ENCODE assay signal across 11 cellular contexts in genomic region chr6:36114798-36115408, GRCh38. TPM values are rescaled to one million over a fixed set of nuclear protein-coding genes. Genes with fewer than 3 reads are reported as not detected.
A peak's percentile ranks its signal among the peaks of the same experiment; 100 is the strongest.
DNase-seq lines count a peak whose midpoint lies in the region; ATAC-seq lines count a peak whose summit lies in the region.
"Had no signal": no experiment of that assay in that cellular context is flagged by ENCODE, and none has a peak within 500 bp of the region (broad histone marks: within the 10 kb centered on the region; RNA-seq: fewer than 3 reads in every experiment).

No MANE protein-coding gene starts in this region.

- no peaks in the 10 kb centered on the region for H3K79me2 ChIP-seq in Karpas-422 (ENCODE audit: low read length)

- H3K9me3 ChIP-seq in Karpas-422 (ENCODE audit: low read length) = no peaks in the 10 kb centered on the region
- H3K9me3 ChIP-seq: pancreas, uterus had no signal

- no peaks in the 10 kb centered on the region for H3K27me3 Mint-ChIP-seq in activated T-cell treated with anti-CD3 and anti-CD28 coated beads, Interleukin-2, amount 50 U/mL, for 24 hours
- H3K27me3 Mint-ChIP-seq in activated CD4-positive, alpha-beta memory T cell treated with anti-CD3 and anti-CD28 coated beads for 36 hours = no peaks in the 10 kb centered on the region

- ATAC-seq in stimulated activated effector memory CD8-positive, alpha-beta T cell treated with anti-CD3 and anti-CD28 coated beads, Interleukin-12 subunit alpha, Interleukin-12 subunit beta, amount 100 ng/mL, for 72 hours = no peak
- ATAC-seq in HG02973 (IDR thresholded peaks at IDR 0.05; ENCODE audit: unreplicated experiment) = no peak

- H3K9ac ChIP-seq in Karpas-422 (ENCODE audit: low read length) = peak overlapping the region; percentile 57

- H3K4me2 ChIP-seq in Karpas-422 (ENCODE audit: low read depth, low read length, poor library complexity, severe bottlenecking) = peak overlapping the region; percentile 82

- POLR2A ChIA-PET in activated CD4-positive, alpha-beta memory T cell treated with anti-CD3 and anti-CD28 coated beads for 36 hours (lab: Charles Lee) = no interaction called here

- H3K36me3 Mint-ChIP-seq in activated T-cell treated with anti-CD3 and anti-CD28 coated beads, Interleukin-2, amount 50 U/mL, for 24 hours (ENCODE audit: low read depth) = peaks cover 60% of the 10 kb centered on the region
- H3K36me3 Mint-ChIP-seq in activated CD4-positive, alpha-beta memory T cell treated with anti-CD3 and anti-CD28 coated beads for 36 hours = peaks cover 14% of the 10 kb centered on the region
- H3K36me3 Mint-ChIP-seq in stimulated activated effector memory CD8-positive, alpha-beta T cell treated with anti-CD3 and anti-CD28 coated beads, Interleukin-12 subunit alpha, Interleukin-12 subunit beta, amount 100 ng/mL, for 72 hours = peaks cover 12% of the 10 kb centered on the region

- DNase-seq in activated T-cell treated with anti-CD3 and anti-CD28 coated beads, Interleukin-2, amount 50 U/mL, for 24 hours = no peak
- no peak for DNase-seq in activated T-cell treated with anti-CD3 and anti-CD28 coated beads, Interleukin-2, amount 50 U/mL, for 1 hour
- DNase-seq in Karpas-422 = peak; percentile 90
- DNase-seq in activated CD4-positive, alpha-beta memory T cell treated with anti-CD3 and anti-CD28 coated beads for 36 hours = no peak
- DNase-seq in stimulated activated effector memory CD8-positive, alpha-beta T cell treated with anti-CD3 and anti-CD28 coated beads, Interleukin-12 subunit alpha, Interleukin-12 subunit beta, amount 100 ng/mL, for 72 hours (ENCODE audit: low spot score in 2 of 2) = no peak
- no peak for DNase-seq in ACHN
- no peak for DNase-seq in DMS53 treated with DMSO at 0.1 percent for 48 hours (lab: John Stamatoyannopoulos, UW; ENCODE audit: unreplicated experiment)
- DNase-seq: NCI-H2171, pancreas, uterus had no signal

- no peaks in the 10 kb centered on the region for H3K9me2 ChIP-seq in Karpas-422 (replicated peaks; ENCODE audit: insufficient read depth, low read length)

- H3K4me1 ChIP-seq in Karpas-422 (ENCODE audit: low read length) = peaks cover 71% of the 10 kb centered on the region
- H3K4me1 ChIP-seq: uterus had no signal

- no peaks in the 10 kb centered on the region for H3K27me3 ChIP-seq in Karpas-422 (ENCODE audit: low read length)
- H3K27me3 ChIP-seq: pancreas, uterus had no signal

- no peaks in the 10 kb centered on the region for H4K20me1 ChIP-seq in Karpas-422 (ENCODE audit: insufficient read depth, low read depth, low read length)

- H3K4me1 Mint-ChIP-seq in activated T-cell treated with anti-CD3 and anti-CD28 coated beads, Interleukin-2, amount 50 U/mL, for 24 hours (ENCODE audit: low read depth) = peaks cover 71% of the 10 kb centered on the region
- H3K4me1 Mint-ChIP-seq in activated CD4-positive, alpha-beta memory T cell treated with anti-CD3 and anti-CD28 coated beads for 36 hours (ENCODE audit: low read depth) = peaks cover 64% of the 10 kb centered on the region
- H3K4me1 Mint-ChIP-seq in stimulated activated effector memory CD8-positive, alpha-beta T cell treated with anti-CD3 and anti-CD28 coated beads, Interleukin-12 subunit alpha, Interleukin-12 subunit beta, amount 100 ng/mL, for 72 hours = peaks cover 59% of the 10 kb centered on the region

- peak overlapping the region; percentile 92 for H3K27ac ChIP-seq in Karpas-422 (ENCODE audit: low read length)
- H3K27ac ChIP-seq: pancreas, uterus had no signal

- in situ Hi-C loops in ACHN (cut with HindIII; ENCODE audit: low pct_ligation_motif_present, low pct_unique_long_range_greater_than_20kb, low sequenced_read_pairs) = no loop called here

- peak overlapping the region; percentile 53; the same call in 1 of the 2 replicates for H3K4me3 ChIP-seq in Karpas-422 (ENCODE audit: low read length)
- H3K4me3 ChIP-seq: pancreas, uterus had no signal

- no peak overlapping the region for H2AFZ ChIP-seq in Karpas-422 (ENCODE audit: low read length)

- H3K36me3 ChIP-seq in Karpas-422 (ENCODE audit: insufficient read depth, low read length) = peaks cover 16% of the 10 kb centered on the region
- H3K36me3 ChIP-seq: uterus had no signal

- CTCF ChIA-PET in activated CD4-positive, alpha-beta memory T cell treated with anti-CD3 and anti-CD28 coated beads for 36 hours (lab: Charles Lee) = interaction anchor here (1.0 to 4.3 kb wide), 4 partner anchors 12 to 226 kb away, joined by 3 to 21 read pairs (median 4); partner anchors contain the start of gene MAPK14

- H3K9me3 Mint-ChIP-seq in activated T-cell treated with anti-CD3 and anti-CD28 coated beads, Interleukin-2, amount 50 U/mL, for 24 hours = no peaks in the 10 kb centered on the region
- H3K9me3 Mint-ChIP-seq in activated CD4-positive, alpha-beta memory T cell treated with anti-CD3 and anti-CD28 coated beads for 36 hours = no peaks in the 10 kb centered on the region
- no peaks in the 10 kb centered on the region for H3K9me3 Mint-ChIP-seq in stimulated activated effector memory CD8-positive, alpha-beta T cell treated with anti-CD3 and anti-CD28 coated beads, Interleukin-12 subunit alpha, Interleukin-12 subunit beta, amount 100 ng/mL, for 72 hours

- peak overlapping the region; percentile 92 for H3K27ac Mint-ChIP-seq in activated T-cell treated with anti-CD3 and anti-CD28 coated beads, Interleukin-2, amount 50 U/mL, for 24 hours
- H3K27ac Mint-ChIP-seq in activated CD4-positive, alpha-beta memory T cell treated with anti-CD3 and anti-CD28 coated beads for 36 hours = peak overlapping the region; percentile 77
- peak overlapping the region; percentile 85 for H3K27ac Mint-ChIP-seq in stimulated activated effector memory CD8-positive, alpha-beta T cell treated with anti-CD3 and anti-CD28 coated beads, Interleukin-12 subunit alpha, Interleukin-12 subunit beta, amount 100 ng/mL, for 72 hours

- intact Hi-C loops in activated CD4-positive, alpha-beta memory T cell treated with anti-CD3 and anti-CD28 coated beads for 36 hours (cut with micrococcal nuclease) = no loop called here

- no peak overlapping the region for H3K4me3 Mint-ChIP-seq in activated T-cell treated with anti-CD3 and anti-CD28 coated beads, Interleukin-2, amount 50 U/mL, for 24 hours
- H3K4me3 Mint-ChIP-seq in activated CD4-positive, alpha-beta memory T cell treated with anti-CD3 and anti-CD28 coated beads for 36 hours = no peak overlapping the region
- H3K4me3 Mint-ChIP-seq in stimulated activated effector memory CD8-positive, alpha-beta T cell treated with anti-CD3 and anti-CD28 coated beads, Interleukin-12 subunit alpha, Interleukin-12 subunit beta, amount 100 ng/mL, for 72 hours = peak overlapping the region; percentile 56

RNA-seq across cellular contexts. Expression of gene MAPK13, which starts 15.4 kb away (rescaled TPM):
- 1.6 and 2.1 TPM in 2 replicates for total RNA-seq in Karpas-422 (2014; rRNA removed; shearing (Covaris generic); ENCODE audit: low replicate concordance)
- total RNA-seq in activated CD4-positive, alpha-beta memory T cell treated with anti-CD3 and anti-CD28 coated beads for 36 hours = 10 to 100 TPM; 61.0 to 65.0 TPM

Comparison
In these comparisons a context has a peak if more than half of its experiments do, and no peak if none do; other contexts are left out.
1. RNA of gene MAPK13, which starts 15.4 kb away (total RNA-seq): 61.0 to 65.0 TPM in activated CD4-positive, alpha-beta memory T cell treated with anti-CD3 and anti-CD28 coated beads for 36 hours; 1.6 to 2.1 TPM in Karpas-422; every median in the first group is over 10 times any median in the second.
2. Peak in every context shown above with its lines, with median percentiles within 50 percentile points of each other: H3K27ac Mint-ChIP-seq.